9 cellular contexts compared by ENCODE assay signal in the genomic region with DNA sequence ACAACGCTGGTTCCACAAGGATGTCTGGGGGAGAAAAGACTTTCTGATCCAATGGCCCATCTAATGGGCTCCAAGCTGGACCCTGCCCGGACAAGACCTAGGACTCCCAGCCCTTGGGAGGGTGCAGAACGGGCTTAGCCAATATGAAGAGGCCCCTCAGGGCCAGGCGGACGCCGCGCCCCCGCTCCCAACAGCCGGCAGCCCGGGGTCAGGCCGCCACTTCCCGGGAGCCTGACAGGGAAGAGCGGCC. TPM values are rescaled to one million over a fixed set of nuclear protein-coding genes. Genes with fewer than 3 reads are reported as not detected.
DNase-seq lines count a peak whose midpoint lies in the region; ATAC-seq, FAIRE-seq and TF ChIP-seq lines count a peak whose summit lies in the region.
"Had no signal": no experiment of that assay in that cellular context is flagged by ENCODE, and none has a peak within 500 bp of the region (broad histone marks: within the 10 kb centered on the region; RNA-seq: fewer than 3 reads in every experiment).

No MANE protein-coding gene starts in this region.

- no peak for TF ChIP-seq POLR2A in K562 (conservative IDR thresholded peaks at IDR 0.05)
- no peak for TF ChIP-seq POLR2A in right lobe of liver (IDR thresholded peaks at IDR 0.05)

- no peak for TF ChIP-seq EP300 in K562 (IDR thresholded peaks at IDR 0.05; ENCODE audit: low read length)

- H3K79me2 ChIP-seq in K562 (ENCODE audit: control insufficient read depth, insufficient read depth, low read length): peaks cover 14% of the 10 kb centered on the region; the same call in 1 of the 3 replicates

- no TSS peak for BruUV-seq in K562 (replicated peaks; lab: Mats Ljungman, UMichigan)

- H4K20me1 ChIP-seq in K562 (replicated peaks; ENCODE audit: control insufficient read depth, insufficient read depth, low read length): peaks cover 9% of the 10 kb centered on the region; the same call in 1 of the 2 replicates

- TF ChIP-seq CTCF in K562 (IDR thresholded peaks at IDR 0.05 in 2 of 3, conservative IDR thresholded peaks at IDR 0.05 in 1 of 3; ENCODE audit: insufficient read depth in 2 of 3, low read depth in 1 of 3, low read length in 3 of 3) (no peak), right lobe of liver (IDR thresholded peaks at IDR 0.05) (peak in 2 of 4 donors; percentile 6 to 14)

- H3K27ac ChIP-seq in K562 (ENCODE audit: extremely low read depth, low read depth, low read length): peak overlapping the region; percentile 83; the same call in 2 of the 3 replicates
- H3K27ac ChIP-seq in right lobe of liver: peak overlapping the region; percentile 93 to 98 (median 95)
- peak overlapping the region; percentile 67 for H3K27ac ChIP-seq in subcutaneous abdominal adipose tissue (ENCODE audit: low read depth, low read length)

- no peak for TF ChIP-seq RAD21 in K562 (CRISPR knock-in tag; conservative IDR thresholded peaks at IDR 0.05 in 1 of 2, IDR thresholded peaks at IDR 0.05 in 1 of 2)

- H3K4me2 ChIP-seq in K562 (ENCODE audit: insufficient read depth, low read length): peak overlapping the region; percentile 88

- 3% methylated on average over 13 of the region's 13 CpGs for WGBS in K562 (ENCODE audit: insufficient coverage, low coverage, missing lambda C conversion rate)
- 4% methylated on average over 5 of the region's 13 CpGs for WGBS in right lobe of liver (ENCODE audit: insufficient coverage, low coverage, low lambda C conversion rate, missing lambda C conversion rate)

- no peaks in the 10 kb centered on the region; the same call in 2 of the 3 replicates for H3K36me3 ChIP-seq in K562 (ENCODE audit: control insufficient read depth, insufficient read depth, low read length)
- H3K36me3 ChIP-seq in right lobe of liver: no peaks in the 10 kb centered on the region
- no peaks in the 10 kb centered on the region for H3K36me3 ChIP-seq in subcutaneous abdominal adipose tissue (ENCODE audit: control insufficient read depth in 5 of 5, insufficient read depth in 5 of 5, low read length in 5 of 5)

- H2AFZ ChIP-seq in K562 (ENCODE audit: low read depth, low read length): peak overlapping the region; percentile 77

- H3K9me1 ChIP-seq in K562 (ENCODE audit: control insufficient read depth, insufficient read depth, low read length): no peaks in the 10 kb centered on the region

- FAIRE-seq in K562 (lab: Jason Lieb, UNC): no peak
- FAIRE-seq: A204.1 had no signal

- intact Hi-C loops in K562 (cut with micrococcal nuclease): no loop called here
- intact Hi-C loops in right lobe of liver (cut with DNase I): no loop called here

- POLR2A ChIA-PET in K562 (lab: Yijun Ruan, JAX): interaction anchor here (0.6 to 1.7 kb wide), 14 partner anchors 8 to 555 kb away, joined by 3 to 17 read pairs (median 3); no protein-coding TSS in a partner anchor

- no peak for ATAC-seq in K562
- ATAC-seq in right lobe of liver: no peak
- ATAC-seq in GM21529 (IDR thresholded peaks at IDR 0.05; ENCODE audit: unreplicated experiment): no peak
- no peak for ATAC-seq in HG02798 (IDR thresholded peaks at IDR 0.05; ENCODE audit: poor library complexity, unreplicated experiment)

- peaks cover 30 to 34% of the 10 kb centered on the region in 2 experiments for H3K4me1 ChIP-seq in K562 (replicated peaks in 1 of 2; ENCODE audit: control insufficient read depth in 2 of 2, insufficient read depth in 2 of 2, low read length in 2 of 2)
- peaks cover 0 to 10% (median 0%) of the 10 kb centered on the region in 4 donors for H3K4me1 ChIP-seq in right lobe of liver
- peaks cover 15 to 45% (median 32%) of the 10 kb centered on the region in 5 donors for H3K4me1 ChIP-seq in subcutaneous abdominal adipose tissue (ENCODE audit: control insufficient read depth in 5 of 5, insufficient read depth in 5 of 5, low read length in 5 of 5)

- H3K9ac ChIP-seq in K562 (ENCODE audit: insufficient read depth in 1 of 2, low read depth in 2 of 2, low read length in 2 of 2) (peak overlapping the region; percentile 93 to 97; a peak in 3 of 4 replicates), subcutaneous abdominal adipose tissue (ENCODE audit: low read length in 5 of 5) (peak overlapping the region in 4 of 5 donors; percentile 45 to 63 (median 58))

- peak overlapping the region; percentile 76 for H3K4me3 ChIP-seq in K562
- H3K4me3 ChIP-seq in right lobe of liver: peak overlapping the region; percentile 52 to 65 (median 61)
- H3K4me3 ChIP-seq in subcutaneous abdominal adipose tissue (ENCODE audit: low read depth in 1 of 5, low read length in 5 of 5): peak overlapping the region; percentile 65 to 77 (median 69)

- CTCF ChIA-PET in K562 (lab: Yijun Ruan, JAX; ENCODE audit: low intra/inter-chr PET ratio): no interaction called here

- no peaks in the 10 kb centered on the region for H3K27me3 ChIP-seq in K562 (ENCODE audit: control insufficient read depth in 2 of 2, insufficient read depth in 2 of 2, low read length in 2 of 2)
- no peaks in the 10 kb centered on the region for H3K27me3 ChIP-seq in right lobe of liver
- H3K27me3 ChIP-seq in subcutaneous abdominal adipose tissue (ENCODE audit: control insufficient read depth in 5 of 5, insufficient read depth in 4 of 5, low read length in 5 of 5): peaks cover 0 to 3% (median 0%) of the 10 kb centered on the region in 5 donors

- in situ Hi-C loops in K562 (cut with MboI): no loop called here

- H3K9me3 ChIP-seq in K562 (replicated peaks; ENCODE audit: control insufficient read depth, insufficient read depth, low read depth, low read length) (no peaks in the 10 kb centered on the region), right lobe of liver (no peaks in the 10 kb centered on the region), subcutaneous abdominal adipose tissue (ENCODE audit: control insufficient read depth in 5 of 5, low read length in 5 of 5) (peaks cover 0 to 2% (median 0%) of the 10 kb centered on the region in 5 donors)

- DNase-seq in NCI-H345 treated with DMSO at 0.1 percent for 48 hours (lab: John Stamatoyannopoulos, UW; ENCODE audit: unreplicated experiment): peak; percentile 8
- DNase-seq in NCI-H345 (lab: John Stamatoyannopoulos, UW): no peak
- DNase-seq in K562 (ENCODE audit: extremely low read depth in 1 of 4, low spot score in 3 of 4): no peak
- no peak for DNase-seq in right lobe of liver
- no peak for DNase-seq in GOT3 (lab: John Stamatoyannopoulos, UW)

TF ChIP-seq in K562, 482 proteins besides CTCF, POLR2A, EP300 and RAD21 (continues in another document):
- TF ChIP-seq MXI1 (IDR thresholded peaks at IDR 0.05; ENCODE audit: low read depth, low read length) (no peak), KLF13 (tag; IDR thresholded peaks at IDR 0.05; ENCODE audit: borderline replicate concordance, low read depth) (no peak), ZZZ3 (IDR thresholded peaks at IDR 0.05) (no peak), SRSF3 (IDR thresholded peaks at IDR 0.05; ENCODE audit: insufficient read depth, low read length) (no peak), KDM5B (IDR thresholded peaks at IDR 0.05; ENCODE audit: insufficient replicate concordance, low read depth, low read length) (peak; percentile 16)

RNA-seq across cellular contexts. Expression of gene P4HA2, which starts 0.5 kb away (rescaled TPM):
- total RNA-seq in K562 (2011; cell fraction: chromatin; rRNA removed; ENCODE audit: low replicate concordance): 85.5 and 109 TPM in 2 replicates
- 93.4 and 102 TPM in 2 replicates for total RNA-seq in K562 (2011; cell fraction: nucleolus; rRNA removed)
- total RNA-seq in K562 (2011; cell fraction: nucleoplasm; rRNA removed): 98.7 and 106 TPM in 2 replicates
- 11.9 and 12.1 TPM in 2 replicates for total RNA-seq in K562 (2014; rRNA removed)
- total RNA-seq in K562 (2014; rRNA removed; fragmentation: Illumina TruSeq; extraction: Trizol): 11.6 and 12.7 TPM in 2 replicates
- 11.2 and 11.4 TPM in 2 replicates for total RNA-seq in K562 (2015; rRNA removed; fragmentation: Illumina TruSeq; extraction: Trizol)
- total RNA-seq in K562 (2021): 14.2 and 14.3 TPM in 2 replicates
- 50.0 and 59.7 TPM in 2 replicates for polyA plus RNA-seq in K562 (2011; rRNA removed)
- polyA plus RNA-seq in K562 (2011; cell fraction: cytosol; rRNA removed): 34.9 and 51.8 TPM in 2 replicates
- polyA plus RNA-seq in K562 (2011; cell fraction: nucleus; rRNA removed): 59.8 and 76.7 TPM in 2 replicates
- 20.8 and 31.5 TPM in 2 replicates for polyA plus RNA-seq in K562 (2012)
- 10.7 and 12.5 TPM in 2 replicates for polyA plus RNA-seq in K562 (2014; fragmentation: Illumina TruSeq; extraction: Trizol)
- polyA plus RNA-seq in K562 (2014; fragmentation: Nextera tagmentation; extraction: Ambion mirVana): 10 to 100 TPM; 17.9 to 29.2 TPM
- 9.6 and 10.7 TPM in 2 replicates for polyA plus RNA-seq in K562 (2014; rRNA removed)
- 50.0 and 59.9 TPM in 2 replicates for polyA minus RNA-seq in K562 (2011; rRNA and poly(A)+ RNA removed)
- 21.2 and 21.5 TPM in 2 replicates for polyA minus RNA-seq in K562 (2011; cell fraction: cytosol; rRNA and poly(A)+ RNA removed)
- 18.2 and 27.4 TPM in 2 replicates for polyA minus RNA-seq in K562 (2011; cell fraction: nucleus; rRNA and poly(A)+ RNA removed)
- 10 to 100 TPM; 11.5 to 23.2 (median 16.5) TPM for total RNA-seq in right lobe of liver

RNA-seq across cellular contexts. Expression of gene PDLIM4, which starts 30.3 kb away (rescaled TPM):
- 15.3 and 55.6 TPM in 2 replicates for total RNA-seq in K562 (2011; cell fraction: chromatin; rRNA removed; ENCODE audit: low replicate concordance)
- total RNA-seq in K562 (2011; cell fraction: nucleolus; rRNA removed): 40.3 and 43.7 TPM in 2 replicates
- total RNA-seq in K562 (2011; cell fraction: nucleoplasm; rRNA removed): 22.2 and 23.8 TPM in 2 replicates
- total RNA-seq in K562 (2014; rRNA removed): 13.1 and 22.8 TPM in 2 replicates
- 3.5 and 4.5 TPM in 2 replicates for total RNA-seq in K562 (2014; rRNA removed; fragmentation: Illumina TruSeq; extraction: Trizol)
- 12.1 and 12.3 TPM in 2 replicates for total RNA-seq in K562 (2015; rRNA removed; fragmentation: Illumina TruSeq; extraction: Trizol)
- total RNA-seq in K562 (2021): 31.5 and 32.8 TPM in 2 replicates
- 13.6 and 17.2 TPM in 2 replicates for polyA plus RNA-seq in K562 (2011; rRNA removed)
- 29.6 and 178 TPM in 2 replicates for polyA plus RNA-seq in K562 (2011; cell fraction: cytosol; rRNA removed)
- polyA plus RNA-seq in K562 (2011; cell fraction: nucleus; rRNA removed): 34.4 and 101 TPM in 2 replicates
- 25.0 and 31.0 TPM in 2 replicates for polyA plus RNA-seq in K562 (2012)
- polyA plus RNA-seq in K562 (2014; fragmentation: Illumina TruSeq; extraction: Trizol): 28.9 and 44.6 TPM in 2 replicates
- polyA plus RNA-seq in K562 (2014; fragmentation: Nextera tagmentation; extraction: Ambion mirVana): under 1 TPM; 0.28 to 0.73 TPM
- polyA plus RNA-seq in K562 (2014; rRNA removed): 14.0 and 21.3 TPM in 2 replicates
- polyA minus RNA-seq in K562 (2011; rRNA and poly(A)+ RNA removed): 3.7 and 7.8 TPM in 2 replicates
- polyA minus RNA-seq in K562 (2011; cell fraction: cytosol; rRNA and poly(A)+ RNA removed): 29.4 and 30.8 TPM in 2 replicates
- polyA minus RNA-seq in K562 (2011; cell fraction: nucleus; rRNA and poly(A)+ RNA removed): 19.0 and 26.5 TPM in 2 replicates
- total RNA-seq in right lobe of liver: under 1 TPM in 4 of 6 experiments, not detected in 2; 0.24 to 0.95 (median 0.40) TPM
